In the genomic region with DNA sequence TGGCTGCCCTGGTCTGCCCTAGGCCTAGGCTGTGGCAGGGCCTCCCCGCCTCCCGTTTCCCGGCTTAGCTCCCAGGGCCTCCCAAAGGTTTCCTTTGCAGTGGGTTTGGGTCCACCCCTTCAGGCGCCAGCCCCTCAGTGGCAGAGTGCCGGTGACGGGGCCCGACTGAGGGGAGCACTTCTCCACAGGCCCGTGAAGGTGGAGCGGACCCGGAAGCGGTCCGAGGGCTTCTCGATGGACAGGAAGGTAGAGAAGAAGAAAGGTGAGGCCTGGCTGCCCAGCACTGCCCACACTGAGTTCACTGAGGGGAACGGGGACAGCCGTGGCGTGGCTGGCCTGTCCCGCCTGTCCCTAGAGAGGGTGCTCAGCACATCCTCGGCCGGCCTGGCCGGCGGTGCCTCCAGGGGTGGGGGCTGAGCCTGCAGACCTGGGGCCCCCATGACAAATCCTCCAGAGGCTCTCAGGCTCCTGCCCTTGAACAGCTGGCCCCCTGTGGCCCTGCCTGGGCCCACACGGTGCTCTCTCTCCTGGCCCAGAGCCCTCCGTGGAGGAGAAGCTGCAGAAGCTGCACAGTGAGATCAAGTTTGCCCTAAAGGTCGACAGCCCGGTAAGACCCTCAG, we compare ENCODE assay signal across 7 cellular contexts. TPM values are rescaled to one million over a fixed set of nuclear protein-coding genes. Genes with fewer than 3 reads are reported as not detected.
"Had no signal": no experiment of that assay in that cellular context is flagged by ENCODE, and none has a peak within 500 bp of the region (broad histone marks: within the 10 kb centered on the region; RNA-seq: fewer than 3 reads in every experiment).

No MANE protein-coding gene starts in this region.

- ATAC-seq: GM23338, HepG2 had no signal

- H3K27me3 Mint-ChIP-seq: IgD-negative memory B cell had no signal

- H3K4me2 ChIP-seq: GM23338 had no signal

- H3K27ac Mint-ChIP-seq: GM23338, H9, IgD-negative memory B cell had no signal

- H3K4me3 ChIP-seq: GM23338 had no signal

- H3K4me1 Mint-ChIP-seq: GM23338, H9, IgD-negative memory B cell had no signal

- DNase-seq: H9, HCEC 1CT had no signal

- H2AFZ ChIP-seq: GM23338 had no signal

- H3K27ac ChIP-seq: HL-60 had no signal

- H3K4me3 Mint-ChIP-seq: GM23338, H9, IgD-negative memory B cell had no signal

- H3K9me3 Mint-ChIP-seq: GM23338, H9, IgD-negative memory B cell had no signal

RNA-seq across cellular contexts. Expression of a gene that starts 37.1 kb away (rescaled TPM):
- total RNA-seq: HT1080 had no signal
- polyA plus RNA-seq: IgD-negative memory B cell had no signal

RNA-seq across cellular contexts. Expression of a gene that starts 42.0 kb away (rescaled TPM):
- total RNA-seq: HT1080 had no signal
